Comparison of ENCODE assay signal across 8 cellular contexts in the genomic region with DNA sequence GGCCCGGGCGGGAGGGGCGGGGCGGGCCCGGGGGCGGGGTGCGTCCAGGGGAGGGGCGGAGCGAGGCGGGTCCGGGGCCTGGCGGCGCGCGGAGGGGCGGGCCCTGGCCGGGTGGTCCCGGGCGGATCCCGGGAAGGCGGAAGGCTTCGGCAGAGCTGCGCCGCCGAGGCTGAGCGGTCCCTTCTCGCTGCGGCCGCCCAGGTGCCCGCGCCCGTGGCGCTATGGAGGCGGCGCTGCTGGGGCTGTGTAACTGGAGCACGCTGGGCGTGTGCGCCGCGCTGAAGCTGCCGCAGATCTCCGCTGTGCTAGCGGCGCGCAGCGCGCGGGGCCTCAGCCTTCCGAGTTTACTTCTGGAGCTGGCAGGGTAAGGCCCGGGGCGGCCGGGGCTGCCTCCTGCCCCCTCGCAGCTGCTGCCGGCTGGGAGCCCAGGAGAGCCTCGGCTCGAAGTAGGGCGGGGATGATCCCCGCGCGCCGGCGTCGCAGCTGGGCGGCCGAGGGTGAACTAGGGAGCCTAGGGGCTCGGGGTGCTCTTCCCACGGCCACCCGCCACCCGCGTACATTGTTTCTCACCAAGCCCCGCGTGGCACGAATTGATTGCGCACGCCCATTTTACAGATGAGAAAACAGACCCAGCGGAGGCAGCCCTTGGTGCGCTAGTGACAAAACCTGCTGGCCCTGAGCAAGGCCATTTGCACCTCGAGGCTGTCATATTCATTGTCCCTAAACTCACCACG. TPM values are rescaled to one million over a fixed set of nuclear protein-coding genes. Genes with fewer than 3 reads are reported as not detected.
A peak's percentile ranks its signal among the peaks of the same experiment; 100 is the strongest.
DNase-seq lines count a peak whose midpoint lies in the region; ATAC-seq and TF ChIP-seq lines count a peak whose summit lies in the region.

A gene (plus strand): TSS at position 142 of the 734 bp plus-strand sequence. CDS start 80 bp downstream, at position 222.

- no peaks in the 10 kb centered on the region for H3K9me3 ChIP-seq in osteoblast (ENCODE audit: low read depth, low read length)

- peak within 1 kb of the TSS; percentile 95 for H3K27ac Mint-ChIP-seq in activated CD4-positive, alpha-beta T cell treated with anti-CD3 and anti-CD28 coated beads, Interleukin-2, amount 10 ng/mL, durations not matched to agents 7 days and 5 days

- peaks cover 7% of the 10 kb centered on the region for H4K20me1 ChIP-seq in osteoblast (ENCODE audit: insufficient read depth, low read length)

- H3K27ac ChIP-seq in osteoblast (ENCODE audit: low read depth, low read length) = peak within 1 kb of the TSS; percentile 62

- POLR2A ChIA-PET in activated CD4-positive, alpha-beta T cell treated with anti-CD3 and anti-CD28 coated beads, Interleukin-2, amount 10 ng/mL, durations not matched to agents 7 days and 5 days (lab: Charles Lee) = interaction anchor here (0.6 kb wide), 1 partner anchor 245 kb away, joined by 5 read pairs; no protein-coding TSS in a partner anchor

- TF ChIP-seq CTCF in fibroblast of the aortic adventitia (IDR thresholded peaks at IDR 0.05; ENCODE audit: insufficient read depth, low read length) (no peak), osteoblast (IDR thresholded peaks at IDR 0.05; ENCODE audit: extremely low read depth, low read depth, low read length) (no peak), GM13976 (IDR thresholded peaks at IDR 0.05; ENCODE audit: borderline replicate concordance, control extremely low read depth, extremely low read depth, insufficient read depth, missing control alignments) (no peak)

- peak; percentile 82 for ATAC-seq in HG03280 (IDR thresholded peaks at IDR 0.05; ENCODE audit: unreplicated experiment)

- H3K36me3 Mint-ChIP-seq in activated CD4-positive, alpha-beta T cell treated with anti-CD3 and anti-CD28 coated beads, Interleukin-2, amount 10 ng/mL, durations not matched to agents 7 days and 5 days (ENCODE audit: low read depth) = no peaks in the 10 kb centered on the region

- H3K4me1 Mint-ChIP-seq in activated CD4-positive, alpha-beta T cell treated with anti-CD3 and anti-CD28 coated beads, Interleukin-2, amount 10 ng/mL, durations not matched to agents 7 days and 5 days = peaks cover 27% of the 10 kb centered on the region

- H3K27me3 ChIP-seq in osteoblast (ENCODE audit: insufficient read depth, low read length) = no peaks in the 10 kb centered on the region

- H2AFZ ChIP-seq in osteoblast (ENCODE audit: low read length) = peak within 1 kb of the TSS; percentile 97

- no peaks in the 10 kb centered on the region for H3K36me3 ChIP-seq in osteoblast (ENCODE audit: insufficient read depth, low read length)

- peaks cover 4% of the 10 kb centered on the region for H3K79me2 ChIP-seq in osteoblast (ENCODE audit: insufficient read depth, low read length)

- TF ChIP-seq POLR2A in GM19099 (IDR thresholded peaks at IDR 0.05; ENCODE audit: extremely low read depth, insufficient read length, low read depth) = peak; percentile 67

- peak within 1 kb of the TSS; percentile 76 for H3K4me3 ChIP-seq in fibroblast of the aortic adventitia (ENCODE audit: low read depth, low read length)
- peak within 1 kb of the TSS; percentile 76 for H3K4me3 ChIP-seq in osteoblast (ENCODE audit: insufficient read depth, low read length)

- in situ Hi-C loops in GM13976 (cut with MboI; ENCODE audit: low sequenced_read_pairs, unreplicated experiment) = no loop called here

- H3K4me1 ChIP-seq in osteoblast (ENCODE audit: insufficient read depth, low read length) = peaks cover 10% of the 10 kb centered on the region

- H3K9me3 Mint-ChIP-seq in activated CD4-positive, alpha-beta T cell treated with anti-CD3 and anti-CD28 coated beads, Interleukin-2, amount 10 ng/mL, durations not matched to agents 7 days and 5 days = no peaks in the 10 kb centered on the region

- H3K27me3 Mint-ChIP-seq in activated CD4-positive, alpha-beta T cell treated with anti-CD3 and anti-CD28 coated beads, Interleukin-2, amount 10 ng/mL, durations not matched to agents 7 days and 5 days = peaks cover 5% of the 10 kb centered on the region

- DNase-seq in COLO668 (lab: John Stamatoyannopoulos, UW; ENCODE audit: unreplicated experiment) = peak; percentile 96
- peak; percentile 88 for DNase-seq in NCI-H2196 treated with DMSO at 0.1 percent for 48 hours (lab: John Stamatoyannopoulos, UW; ENCODE audit: unreplicated experiment)
- DNase-seq in activated CD4-positive, alpha-beta T cell treated with anti-CD3 and anti-CD28 coated beads, Interleukin-2, amount 10 ng/mL, durations not matched to agents 7 days and 5 days = peak; percentile 80
- peak; percentile 83 for DNase-seq in fibroblast of the aortic adventitia (ENCODE audit: low read depth)
- DNase-seq in osteoblast (ENCODE audit: insufficient read length, low spot score, missing footprints) = no peak
- no peak for DNase-seq in GM13976 (ENCODE audit: low spot score)

- CTCF ChIA-PET in activated CD4-positive, alpha-beta T cell treated with anti-CD3 and anti-CD28 coated beads, Interleukin-2, amount 10 ng/mL, durations not matched to agents 7 days and 5 days (lab: Charles Lee) = interaction anchor here (0.8 to 2.5 kb wide), 2 partner anchors 22 to 112 kb away, joined by 3 to 7 read pairs; a partner anchor contains a TSS

- H3K4me2 ChIP-seq in osteoblast (ENCODE audit: insufficient read depth, low read length) = peak within 1 kb of the TSS; percentile 94

- H3K4me3 Mint-ChIP-seq in activated CD4-positive, alpha-beta T cell treated with anti-CD3 and anti-CD28 coated beads, Interleukin-2, amount 10 ng/mL, durations not matched to agents 7 days and 5 days = peak within 1 kb of the TSS; percentile 81

RNA-seq across cellular contexts. Expression of the gene that starts here (rescaled TPM):
- 10 to 100 TPM; 21.6 to 23.4 TPM for total RNA-seq in activated CD4-positive, alpha-beta T cell treated with anti-CD3 and anti-CD28 coated beads, Interleukin-2, amount 10 ng/mL, durations not matched to agents 7 days and 5 days
- total RNA-seq in fibroblast of the aortic adventitia (ENCODE audit: low replicate concordance) (48.2 and 83.1 TPM in 2 replicates), osteoblast (65.1 and 68.8 TPM in 2 replicates)

Comparison
In these comparisons a context has a peak if more than half of its experiments do, and no peak if none do; other contexts are left out.
1. DNase-seq: peak in COLO668 (single experiment), NCI-H2196 treated with DMSO at 0.1 percent for 48 hours (single experiment), activated CD4-positive, alpha-beta T cell treated with anti-CD3 and anti-CD28 coated beads, Interleukin-2, amount 10 ng/mL, durations not matched to agents 7 days and 5 days (single experiment) and fibroblast of the aortic adventitia (single experiment); none in osteoblast (single experiment) and GM13976 (single experiment).